ENCODE assay signal across 8 cellular contexts in genomic region chr2:16653799-16654198, GRCh38. TPM values are rescaled to one million over a fixed set of nuclear protein-coding genes. Genes with fewer than 3 reads are reported as not detected.
A peak's percentile ranks its signal among the peaks of the same experiment; 100 is the strongest.
DNase-seq lines count a peak whose midpoint lies in the region; ATAC-seq and TF ChIP-seq lines count a peak whose summit lies in the region.

No MANE protein-coding gene starts in this region.

- intact Hi-C loops in heart left ventricle (cut with DNase I): no loop called here
- intact Hi-C loops in left ventricle myocardium superior (cut with micrococcal nuclease): no loop called here
- intact Hi-C loops in transverse colon (cut with DNase I; ENCODE audit: low total_unique reads): no loop called here

- in situ Hi-C loops in transverse colon (cut with MboI; ENCODE audit: low pct_ligation_motif_present in 1 of 4, low pct_unique_long_range_greater_than_20kb in 1 of 4, low sequenced_read_pairs in 3 of 4): no loop called here

- TF ChIP-seq POLR2A in heart left ventricle (IDR thresholded peaks at IDR 0.05) (no peak), transverse colon (IDR thresholded peaks at IDR 0.05) (no peak)

- H3K9me3 ChIP-seq in heart left ventricle: no peaks in the 10 kb centered on the region
- H3K9me3 ChIP-seq in transverse colon: no peaks in the 10 kb centered on the region

- DNase-seq in heart left ventricle: no peak
- no peak for DNase-seq in left ventricle myocardium superior
- DNase-seq in coronary artery (ENCODE audit: low spot score): peak; percentile 40
- DNase-seq in transverse colon: peak; percentile 53
- no peak for DNase-seq in GM19240 (ENCODE audit: insufficient read length, low spot score)
- DNase-seq in NK-92 treated with Interleukin-12 subunit alpha and Interleukin-12 subunit beta, amount 100 ng/mL, for 24 hours (lab: John Stamatoyannopoulos, UW): no peak
- DNase-seq in NCI-H2227 treated with DMSO at 0.1 percent for 48 hours (lab: John Stamatoyannopoulos, UW): no peak

- WGBS in heart left ventricle, 4 donors: 81 to 95% (median 90%) methylated on average over 4 of the region's 4 CpGs
- WGBS in transverse colon (ENCODE audit: low coverage in 1 of 2), 2 donors: 76 to 78% methylated on average over 3 to 4 of the region's 4 CpGs

- H3K36me3 ChIP-seq in heart left ventricle (no peaks in the 10 kb centered on the region), transverse colon (no peaks in the 10 kb centered on the region)

- H3K4me3 ChIP-seq in heart left ventricle (no peak overlapping the region), coronary artery (no peak overlapping the region), transverse colon (no peak overlapping the region)

- peaks cover 0 to 95% (median 52%) of the 10 kb centered on the region in 12 donors for H3K4me1 ChIP-seq in heart left ventricle
- H3K4me1 ChIP-seq in transverse colon: peaks cover 27 to 84% (median 48%) of the 10 kb centered on the region in 4 donors

- TF ChIP-seq CTCF in heart left ventricle (IDR thresholded peaks at IDR 0.05): no peak
- no peak for TF ChIP-seq CTCF in coronary artery (IDR thresholded peaks at IDR 0.05)
- TF ChIP-seq CTCF in transverse colon (IDR thresholded peaks at IDR 0.05): no peak

- H3K27me3 ChIP-seq in heart left ventricle (no peaks in the 10 kb centered on the region), transverse colon (no peaks in the 10 kb centered on the region)

- peak in 1 of 4 donors; percentile 6 for ATAC-seq in heart left ventricle
- no peak for ATAC-seq in left ventricle myocardium superior
- peak; percentile 57 for ATAC-seq in HG03280 (IDR thresholded peaks at IDR 0.05; ENCODE audit: unreplicated experiment)

- H3K27ac ChIP-seq in heart left ventricle (peak overlapping the region in 10 of 12 donors; percentile 15 to 85 (median 59)), coronary artery (peak overlapping the region in 1 of 2 donors; percentile 27), transverse colon (peak overlapping the region; percentile 76 to 83 (median 78))

- TF ChIP-seq EP300 in transverse colon (IDR thresholded peaks at IDR 0.05; ENCODE audit: low read depth): no peak

RNA-seq across cellular contexts. Expression of gene CYRIA, which starts 11.8 kb away (rescaled TPM):
- 10 to 100 TPM in 2 of 9 donors, 1 to 10 TPM in 6, under 1 TPM in 1; 0.86 to 19.9 (median 3.0) TPM for total RNA-seq in heart left ventricle
- polyA plus RNA-seq in heart left ventricle: 1 to 10 TPM in 1 of 2 donors, under 1 TPM in 1; 0.95 to 1.6 TPM
- 4.6 TPM for total RNA-seq in left ventricle myocardium superior
- total RNA-seq in transverse colon: 1 to 10 TPM in 3 of 4 donors, under 1 TPM in 1; 0.20 to 8.4 (median 2.6) TPM

Comparison
In these comparisons a context has a peak if more than half of its experiments do, and no peak if none do; other contexts are left out.
1. DNase-seq: peak in coronary artery (single experiment) and transverse colon (single experiment); none in heart left ventricle (0 of 5), left ventricle myocardium superior (single experiment), GM19240 (single experiment), NK-92 treated with Interleukin-12 subunit alpha and Interleukin-12 subunit beta, amount 100 ng/mL, for 24 hours (single experiment) and NCI-H2227 treated with DMSO at 0.1 percent for 48 hours (single experiment).